1 cellular context compared by ENCODE assay signal in the genomic region with DNA sequence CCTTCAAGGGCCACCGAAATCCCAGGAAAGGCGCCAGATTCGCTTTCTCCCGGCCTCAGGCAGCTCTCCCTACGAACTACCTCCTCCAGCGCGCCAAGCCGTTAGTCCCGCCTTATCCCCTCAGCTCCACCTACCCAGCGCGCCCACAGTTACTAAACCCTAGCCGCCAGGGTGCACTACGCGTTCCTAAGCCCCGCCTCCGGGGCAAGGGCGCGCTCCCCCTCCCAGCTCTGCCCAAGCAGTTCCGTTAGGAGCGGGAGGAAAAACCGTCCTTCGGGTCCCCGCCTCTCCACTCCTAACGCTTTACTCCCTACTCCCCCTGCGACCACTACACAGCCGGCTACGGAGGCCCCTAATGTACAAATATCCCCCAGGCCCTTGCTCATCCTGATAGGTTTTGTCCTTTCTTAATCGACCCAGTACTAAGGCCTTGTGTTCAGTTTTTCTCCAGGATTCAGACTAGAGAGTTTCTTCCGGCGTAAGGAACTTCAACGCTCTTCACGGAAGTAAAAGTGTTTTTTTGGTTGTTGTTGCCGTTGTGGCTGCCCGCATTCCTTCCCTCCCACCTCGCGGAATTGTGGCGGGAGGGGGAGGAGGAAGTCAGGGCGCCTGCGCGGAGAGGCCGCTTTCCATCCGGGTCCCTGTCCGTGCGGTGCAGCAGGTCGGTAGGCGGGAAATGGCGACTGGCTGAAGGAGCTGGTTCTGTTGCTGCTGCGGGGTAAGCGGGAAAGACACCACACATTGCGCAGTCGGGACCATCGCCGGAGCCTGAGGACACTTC.
TF ChIP-seq lines count a peak whose summit lies in the region.

A gene (plus strand): TSS at position 655 of the 781 bp plus-strand sequence. CDS start 31,386 bp downstream, outside the sequence.

TF ChIP-seq in HepG2, 621 proteins besides CTCF, POLR2A, EP300 and RAD21 (continued from another document):
- TF ChIP-seq, protein P1, sequence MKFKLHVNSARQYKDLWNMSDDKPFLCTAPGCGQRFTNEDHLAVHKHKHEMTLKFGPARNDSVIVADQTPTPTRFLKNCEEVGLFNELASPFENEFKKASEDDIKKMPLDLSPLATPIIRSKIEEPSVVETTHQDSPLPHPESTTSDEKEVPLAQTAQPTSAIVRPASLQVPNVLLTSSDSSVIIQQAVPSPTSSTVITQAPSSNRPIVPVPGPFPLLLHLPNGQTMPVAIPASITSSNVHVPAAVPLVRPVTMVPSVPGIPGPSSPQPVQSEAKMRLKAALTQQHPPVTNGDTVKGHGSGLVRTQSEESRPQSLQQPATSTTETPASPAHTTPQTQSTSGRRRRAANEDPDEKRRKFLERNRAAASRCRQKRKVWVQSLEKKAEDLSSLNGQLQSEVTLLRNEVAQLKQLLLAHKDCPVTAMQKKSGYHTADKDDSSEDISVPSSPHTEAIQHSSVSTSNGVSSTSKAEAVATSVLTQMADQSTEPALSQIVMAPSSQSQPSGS (CRISPR knock-in tag; IDR thresholded peaks at IDR 0.05), result no peak
- TF ChIP-seq SNAPC2 (CRISPR knock-in tag; IDR thresholded peaks at IDR 0.05) (no peak), ZNF205 (CRISPR knock-in tag; IDR thresholded peaks at IDR 0.05) (no peak; the same call in 1 of the 2 replicates), CBFB (CRISPR knock-in tag; IDR thresholded peaks at IDR 0.05) (no peak), GATAD1 (CRISPR knock-in tag; IDR thresholded peaks at IDR 0.05) (peak; percentile 92), KAT7 (CRISPR knock-in tag; IDR thresholded peaks at IDR 0.05; ENCODE audit: borderline replicate concordance) (no peak; the same call in 1 of the 2 replicates), ZNF383 (CRISPR knock-in tag; IDR thresholded peaks at IDR 0.05; ENCODE audit: borderline replicate concordance) (no peak; the same call in 1 of the 2 replicates), ZNF724P (CRISPR knock-in tag; IDR thresholded peaks at IDR 0.05; ENCODE audit: borderline replicate concordance) (no peak), MIXL1 (CRISPR knock-in tag; IDR thresholded peaks at IDR 0.05) (no peak; the same call in 1 of the 2 replicates), ZNF775 (CRISPR knock-in tag; IDR thresholded peaks at IDR 0.05; ENCODE audit: borderline replicate concordance) (no peak), ZNF256 (CRISPR knock-in tag; conservative IDR thresholded peaks at IDR 0.05) (peak; percentile 73; the same call in 1 of the 2 replicates), ZNF678 (CRISPR knock-in tag; IDR thresholded peaks at IDR 0.05) (no peak), KLF6 (CRISPR knock-in tag; IDR thresholded peaks at IDR 0.05) (no peak), ZNF260 (CRISPR knock-in tag; IDR thresholded peaks at IDR 0.05; ENCODE audit: borderline replicate concordance, low read depth) (no peak), ZFX (CRISPR knock-in tag; IDR thresholded peaks at IDR 0.05; ENCODE audit: low read depth) (peak; percentile 71), ZNF891 (CRISPR knock-in tag; IDR thresholded peaks at IDR 0.05) (0 out of 2 replicates have a peak, but pooled peaks have one; percentile 31)
- TF ChIP-seq, protein P2, sequence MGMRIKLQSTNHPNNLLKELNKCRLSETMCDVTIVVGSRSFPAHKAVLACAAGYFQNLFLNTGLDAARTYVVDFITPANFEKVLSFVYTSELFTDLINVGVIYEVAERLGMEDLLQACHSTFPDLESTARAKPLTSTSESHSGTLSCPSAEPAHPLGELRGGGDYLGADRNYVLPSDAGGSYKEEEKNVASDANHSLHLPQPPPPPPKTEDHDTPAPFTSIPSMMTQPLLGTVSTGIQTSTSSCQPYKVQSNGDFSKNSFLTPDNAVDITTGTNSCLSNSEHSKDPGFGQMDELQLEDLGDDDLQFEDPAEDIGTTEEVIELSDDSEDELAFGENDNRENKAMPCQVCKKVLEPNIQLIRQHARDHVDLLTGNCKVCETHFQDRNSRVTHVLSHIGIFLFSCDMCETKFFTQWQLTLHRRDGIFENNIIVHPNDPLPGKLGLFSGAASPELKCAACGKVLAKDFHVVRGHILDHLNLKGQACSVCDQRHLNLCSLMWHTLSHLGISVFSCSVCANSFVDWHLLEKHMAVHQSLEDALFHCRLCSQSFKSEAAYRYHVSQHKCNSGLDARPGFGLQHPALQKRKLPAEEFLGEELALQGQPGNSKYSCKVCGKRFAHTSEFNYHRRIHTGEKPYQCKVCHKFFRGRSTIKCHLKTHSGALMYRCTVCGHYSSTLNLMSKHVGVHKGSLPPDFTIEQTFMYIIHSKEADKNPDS (CRISPR knock-in tag; IDR thresholded peaks at IDR 0.05), result no peak
- TF ChIP-seq, protein P3, sequence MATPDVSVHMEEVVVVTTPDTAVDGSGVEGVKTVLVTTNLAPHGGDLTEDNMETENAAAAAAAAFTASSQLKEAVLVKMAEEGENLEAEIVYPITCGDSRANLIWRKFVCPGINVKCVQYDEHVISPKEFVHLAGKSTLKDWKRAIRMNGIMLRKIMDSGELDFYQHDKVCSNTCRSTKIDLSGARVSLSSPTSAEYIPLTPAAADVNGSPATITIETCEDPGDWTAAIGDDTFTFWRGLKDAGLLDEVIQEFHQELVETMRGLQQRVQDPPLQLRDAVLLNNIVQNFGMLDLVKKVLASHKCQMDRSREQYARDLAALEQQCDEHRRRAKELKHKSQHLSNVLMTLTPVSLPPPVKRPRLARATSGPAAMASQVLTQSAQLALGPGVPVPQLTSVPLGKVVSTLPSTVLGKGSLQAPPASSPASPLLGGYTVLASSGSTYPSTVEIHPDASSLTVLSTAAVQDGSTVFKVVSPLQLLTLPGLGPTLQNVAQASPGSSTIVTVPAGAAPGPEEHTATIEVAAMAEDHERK (CRISPR knock-in tag; IDR thresholded peaks at IDR 0.05; ENCODE audit: low read depth), result 0 out of 2 replicates have a peak, but pooled peaks have one; percentile 31
- TF ChIP-seq, protein P4, sequence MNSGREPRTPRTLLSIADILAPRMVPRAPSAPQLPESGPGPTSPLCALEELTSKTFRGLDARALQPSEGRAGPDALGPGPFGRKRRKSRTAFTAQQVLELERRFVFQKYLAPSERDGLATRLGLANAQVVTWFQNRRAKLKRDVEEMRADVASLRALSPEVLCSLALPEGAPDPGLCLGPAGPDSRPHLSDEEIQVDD (CRISPR knock-in tag; IDR thresholded peaks at IDR 0.05; ENCODE audit: borderline replicate concordance), result no peak; the same call in 1 of the 2 replicates
- TF ChIP-seq, protein P5, sequence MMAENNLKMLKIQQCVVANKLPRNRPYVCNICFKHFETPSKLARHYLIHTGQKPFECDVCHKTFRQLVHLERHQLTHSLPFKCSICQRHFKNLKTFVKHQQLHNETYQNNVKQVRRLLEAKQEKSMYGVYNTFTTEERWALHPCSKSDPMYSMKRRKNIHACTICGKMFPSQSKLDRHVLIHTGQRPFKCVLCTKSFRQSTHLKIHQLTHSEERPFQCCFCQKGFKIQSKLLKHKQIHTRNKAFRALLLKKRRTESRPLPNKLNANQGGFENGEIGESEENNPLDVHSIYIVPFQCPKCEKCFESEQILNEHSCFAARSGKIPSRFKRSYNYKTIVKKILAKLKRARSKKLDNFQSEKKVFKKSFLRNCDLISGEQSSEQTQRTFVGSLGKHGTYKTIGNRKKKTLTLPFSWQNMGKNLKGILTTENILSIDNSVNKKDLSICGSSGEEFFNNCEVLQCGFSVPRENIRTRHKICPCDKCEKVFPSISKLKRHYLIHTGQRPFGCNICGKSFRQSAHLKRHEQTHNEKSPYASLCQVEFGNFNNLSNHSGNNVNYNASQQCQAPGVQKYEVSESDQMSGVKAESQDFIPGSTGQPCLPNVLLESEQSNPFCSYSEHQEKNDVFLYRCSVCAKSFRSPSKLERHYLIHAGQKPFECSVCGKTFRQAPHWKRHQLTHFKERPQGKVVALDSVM (CRISPR knock-in tag; IDR thresholded peaks at IDR 0.05), result no peak
